ENCODE assay signal across 8 cellular contexts in genomic region chr19:3368848-3369336, GRCh38. TPM values are rescaled to one million over a fixed set of nuclear protein-coding genes. Genes with fewer than 3 reads are reported as not detected.
DNase-seq lines count a peak whose midpoint lies in the region; ATAC-seq and TF ChIP-seq lines count a peak whose summit lies in the region.

No MANE protein-coding gene starts in this region.

- peaks cover 36% of the 10 kb centered on the region for H3K4me1 Mint-ChIP-seq in GM23338
- peaks cover 41% of the 10 kb centered on the region for H3K4me1 Mint-ChIP-seq in activated CD8-positive, alpha-beta T cell treated with anti-CD3 and anti-CD28 coated beads for 36 hours (ENCODE audit: low read depth)
- H3K4me1 Mint-ChIP-seq in glutamatergic neuron (ENCODE audit: low read depth, unreplicated experiment): peaks cover 2% of the 10 kb centered on the region
- H3K4me1 Mint-ChIP-seq in stimulated activated naive B cell treated with anti-CD40 and anti-IgM and Interleukin-4, amounts not matched to agents 10 μg/mL and 1 μg/mL and 100 μg/mL, for 72 hours: peaks cover 51 to 63% of the 10 kb centered on the region in 2 donors

- H2AFZ ChIP-seq in GM23338: no peak overlapping the region; the same call in 1 of the 2 replicates

- ATAC-seq in GM23338 (no peak), HG03460 (IDR thresholded peaks at IDR 0.05; ENCODE audit: unreplicated experiment) (no peak)
- ATAC-seq in activated CD8-positive, alpha-beta T cell treated with anti-CD3 and anti-CD28 coated beads for 36 hours: no peak
- no peak for ATAC-seq in stimulated activated naive B cell treated with anti-CD40 and anti-IgM and Interleukin-4, amounts not matched to agents 10 μg/mL and 1 μg/mL and 100 μg/mL, for 72 hours (replicated peaks)

- peaks cover 19% of the 10 kb centered on the region; the same call in 1 of the 2 replicates for H3K4me1 ChIP-seq in GM23338 (ENCODE audit: insufficient read depth)

- intact Hi-C loops in activated CD8-positive, alpha-beta T cell treated with anti-CD3 and anti-CD28 coated beads for 36 hours (cut with micrococcal nuclease): no loop called here

- H3K4me2 ChIP-seq in GM23338: peak overlapping the region; percentile 81; the same call in 1 of the 2 replicates

- peaks cover 5% of the 10 kb centered on the region; the same call in 1 of the 2 replicates for H3F3A ChIP-seq in GM23338 (replicated peaks; ENCODE audit: low read depth)

- no peaks in the 10 kb centered on the region; the same call in 2 of the 3 replicates for H3K9me3 Mint-ChIP-seq in GM23338
- no peaks in the 10 kb centered on the region for H3K9me3 Mint-ChIP-seq in activated CD8-positive, alpha-beta T cell treated with anti-CD3 and anti-CD28 coated beads for 36 hours
- peaks cover 9% of the 10 kb centered on the region for H3K9me3 Mint-ChIP-seq in glutamatergic neuron (ENCODE audit: unreplicated experiment)
- H3K9me3 Mint-ChIP-seq in stimulated activated naive B cell treated with anti-CD40 and anti-IgM and Interleukin-4, amounts not matched to agents 10 μg/mL and 1 μg/mL and 100 μg/mL, for 72 hours: no peaks in the 10 kb centered on the region

- H3K79me2 ChIP-seq in GM23338 (replicated peaks; ENCODE audit: insufficient read depth): no peaks in the 10 kb centered on the region

- no peak overlapping the region for H3K27ac ChIP-seq in GM23338 (ENCODE audit: low read depth)

- no peaks in the 10 kb centered on the region for H3K9me2 ChIP-seq in GM23338 (ENCODE audit: insufficient read depth)

- H3K4me3 Mint-ChIP-seq in GM23338 (peak overlapping the region; percentile 52), glutamatergic neuron (ENCODE audit: unreplicated experiment) (no peak overlapping the region)
- peak overlapping the region; percentile 68 for H3K4me3 Mint-ChIP-seq in activated CD8-positive, alpha-beta T cell treated with anti-CD3 and anti-CD28 coated beads for 36 hours
- H3K4me3 Mint-ChIP-seq in stimulated activated naive B cell treated with anti-CD40 and anti-IgM and Interleukin-4, amounts not matched to agents 10 μg/mL and 1 μg/mL and 100 μg/mL, for 72 hours: peak overlapping the region; percentile 75 to 83

- POLR2A ChIA-PET in activated CD8-positive, alpha-beta T cell treated with anti-CD3 and anti-CD28 coated beads for 36 hours (lab: Charles Lee): interaction anchor here (1.6 kb wide), 1 partner anchor 66 kb away, joined by 3 read pairs; no protein-coding TSS in a partner anchor

- CTCF ChIA-PET in activated CD8-positive, alpha-beta T cell treated with anti-CD3 and anti-CD28 coated beads for 36 hours (lab: Charles Lee): no interaction called here

- H3K4me3 ChIP-seq in GM23338: peak overlapping the region; percentile 52

- H3K27ac Mint-ChIP-seq in GM23338 (no peak overlapping the region), glutamatergic neuron (ENCODE audit: unreplicated experiment) (peak overlapping the region; percentile 14)
- H3K27ac Mint-ChIP-seq in activated CD8-positive, alpha-beta T cell treated with anti-CD3 and anti-CD28 coated beads for 36 hours: no peak overlapping the region
- H3K27ac Mint-ChIP-seq in stimulated activated naive B cell treated with anti-CD40 and anti-IgM and Interleukin-4, amounts not matched to agents 10 μg/mL and 1 μg/mL and 100 μg/mL, for 72 hours: peak overlapping the region; percentile 75

- peaks cover 99% of the 10 kb centered on the region for H3K27me3 ChIP-seq in GM23338 (ENCODE audit: insufficient read depth)

- TF ChIP-seq CTCF in GM23338 (conservative IDR thresholded peaks at IDR 0.05; ENCODE audit: low read depth in 2 of 2) (no peak), glutamatergic neuron (IDR thresholded peaks at IDR 0.05; ENCODE audit: partially characterized antibody, unreplicated experiment) (no peak)
- no peak for TF ChIP-seq CTCF in activated CD8-positive, alpha-beta T cell treated with anti-CD3 and anti-CD28 coated beads for 36 hours (IDR thresholded peaks at IDR 0.05)

- H3K36me3 Mint-ChIP-seq in GM23338 (ENCODE audit: low read depth) (no peaks in the 10 kb centered on the region; the same call in 2 of the 3 replicates), glutamatergic neuron (ENCODE audit: unreplicated experiment) (no peaks in the 10 kb centered on the region)
- no peaks in the 10 kb centered on the region for H3K36me3 Mint-ChIP-seq in activated CD8-positive, alpha-beta T cell treated with anti-CD3 and anti-CD28 coated beads for 36 hours (ENCODE audit: low read depth)
- H3K36me3 Mint-ChIP-seq in stimulated activated naive B cell treated with anti-CD40 and anti-IgM and Interleukin-4, amounts not matched to agents 10 μg/mL and 1 μg/mL and 100 μg/mL, for 72 hours: peaks cover 2 to 12% of the 10 kb centered on the region in 2 donors

- no peaks in the 10 kb centered on the region for H3K36me3 ChIP-seq in GM23338 (ENCODE audit: insufficient read depth)

- H3K27me3 Mint-ChIP-seq in GM23338 (ENCODE audit: insufficient read depth, low read depth, poor library complexity) (peaks cover 87% of the 10 kb centered on the region), glutamatergic neuron (ENCODE audit: unreplicated experiment) (peaks cover 58% of the 10 kb centered on the region)
- no peaks in the 10 kb centered on the region for H3K27me3 Mint-ChIP-seq in activated CD8-positive, alpha-beta T cell treated with anti-CD3 and anti-CD28 coated beads for 36 hours
- H3K27me3 Mint-ChIP-seq in stimulated activated naive B cell treated with anti-CD40 and anti-IgM and Interleukin-4, amounts not matched to agents 10 μg/mL and 1 μg/mL and 100 μg/mL, for 72 hours: peaks cover 12 to 14% of the 10 kb centered on the region in 2 donors

- DNase-seq in GM23338 (ENCODE audit: low spot score): no peak
- no peak for DNase-seq in activated CD8-positive, alpha-beta T cell treated with anti-CD3 and anti-CD28 coated beads for 36 hours
- DNase-seq in glutamatergic neuron: no peak
- DNase-seq in stimulated activated naive B cell treated with anti-CD40 and anti-IgM and Interleukin-4, amounts not matched to agents 10 μg/mL and 1 μg/mL and 100 μg/mL, for 72 hours: no peak
- no peak for DNase-seq in SKM-1 (lab: John Stamatoyannopoulos, UW; ENCODE audit: unreplicated experiment)
- DNase-seq in SIG-M5 treated with dmso at 0.1 percent for 504 hours (lab: John Stamatoyannopoulos, UW; ENCODE audit: unreplicated experiment): no peak
- DNase-seq in NCI-H748 (lab: John Stamatoyannopoulos, UW; ENCODE audit: unreplicated experiment): no peak

- H4K20me1 ChIP-seq in GM23338 (replicated peaks; ENCODE audit: insufficient read depth): peaks cover 3% of the 10 kb centered on the region; the same call in 1 of the 2 replicates

TF ChIP-seq in GM23338, 12 proteins besides CTCF, POLR2A, EP300 and RAD21 (continues in another document):
- TF ChIP-seq ZNF331 (CRISPR knock-in tag; IDR thresholded peaks at IDR 0.05; ENCODE audit: low read depth) (no peak), ETS1 (IDR thresholded peaks at IDR 0.05) (no peak), STAT1 (IDR thresholded peaks at IDR 0.05; ENCODE audit: unreplicated experiment) (no peak), CREB1 (CRISPR knock-in tag; IDR thresholded peaks at IDR 0.05; ENCODE audit: low read depth) (no peak), EZH2 (IDR thresholded peaks at IDR 0.05; ENCODE audit: low read depth, unreplicated experiment) (peak; percentile 0), POLR2AphosphoS5 (IDR thresholded peaks at IDR 0.05; ENCODE audit: low read depth) (no peak), REST (IDR thresholded peaks at IDR 0.05; ENCODE audit: unreplicated experiment) (no peak)

RNA-seq across cellular contexts. Expression of gene NFIC, which starts 2.5 kb away (rescaled TPM):
- total RNA-seq in GM23338 (2014; rRNA removed; shearing (Covaris generic)): 0.58 and 1.3 TPM in 2 replicates
- polyA plus RNA-seq in GM23338 (2016; fragmentation: Nextera tagmentation; extraction: Ambion mirVana): 5.3 and 8.2 TPM in 2 replicates
- 10 to 100 TPM; 19.0 to 20.8 TPM for total RNA-seq in activated CD8-positive, alpha-beta T cell treated with anti-CD3 and anti-CD28 coated beads for 36 hours
- total RNA-seq in glutamatergic neuron (ENCODE audit: unreplicated experiment): 2.0 TPM

Comparison
In these comparisons a context has a peak if more than half of its experiments do, and no peak if none do; other contexts are left out.
1. H3K27ac Mint-ChIP-seq: peak in glutamatergic neuron (single experiment) and stimulated activated naive B cell treated with anti-CD40 and anti-IgM and Interleukin-4, amounts not matched to agents 10 μg/mL and 1 μg/mL and 100 μg/mL, for 72 hours (single experiment); none in GM23338 (single experiment) and activated CD8-positive, alpha-beta T cell treated with anti-CD3 and anti-CD28 coated beads for 36 hours (single experiment).